In genomic region chr22:40009231-40009769, GRCh38 we compare ENCODE assay signal across 12 cellular contexts. TPM values are rescaled to one million over a fixed set of nuclear protein-coding genes. Genes with fewer than 3 reads are reported as not detected.
DNase-seq lines count a peak whose midpoint lies in the region; ATAC-seq and TF ChIP-seq lines count a peak whose summit lies in the region.
"Had no signal": no experiment of that assay in that cellular context is flagged by ENCODE, and none has a peak within 500 bp of the region (broad histone marks: within the 10 kb centered on the region; RNA-seq: fewer than 3 reads in every experiment).

No MANE protein-coding gene starts in this region.

- WGBS in iPS DF 6.9 (ENCODE audit: insufficient coverage, insufficient read length), result no CpG with 5 or more reads among the region's 12 CpGs

- TF ChIP-seq POLR2A in GM18505 (IDR thresholded peaks at IDR 0.05; ENCODE audit: borderline replicate concordance, extremely low read depth, insufficient read depth, insufficient read length), result no peak

- H3K4me1 ChIP-seq in iPS DF 6.9 (ENCODE audit: control insufficient read depth, insufficient read depth, low read length), result peaks cover 7% of the 10 kb centered on the region; the same call in 1 of the 2 replicates

- H3K27me3 ChIP-seq in iPS DF 6.9 (ENCODE audit: control insufficient read depth, insufficient read depth, low read length), result no peaks in the 10 kb centered on the region
- H3K27me3 ChIP-seq: BLaER1 had no signal

- H3K9me3 ChIP-seq in T-helper 17 cell (ENCODE audit: control insufficient read depth, low read length, poor library complexity, severe bottlenecking), result no peaks in the 10 kb centered on the region
- no peaks in the 10 kb centered on the region for H3K9me3 ChIP-seq in iPS DF 6.9 (ENCODE audit: control insufficient read depth, insufficient read depth, low read length)
- H3K9me3 ChIP-seq: BLaER1, suprapubic skin had no signal

- no peak for TF ChIP-seq CTCF in type B pancreatic cell (conservative IDR thresholded peaks at IDR 0.05)

- H3K27ac ChIP-seq in iPS DF 6.9 (ENCODE audit: low read length), result no peak overlapping the region
- H3K27ac ChIP-seq: BLaER1, suprapubic skin had no signal

- no peaks in the 10 kb centered on the region for H3K36me3 ChIP-seq in iPS DF 6.9 (ENCODE audit: control insufficient read depth, insufficient read depth, low read length)
- H3K36me3 ChIP-seq: BLaER1, suprapubic skin had no signal

- no peaks in the 10 kb centered on the region for H3K9me3 Mint-ChIP-seq in type B pancreatic cell
- H3K9me3 Mint-ChIP-seq: T-helper 2 cell treated with Interferon-gamma antibody and Interleukin-4, amounts not matched to agents 5 μg/mL and 100 μg/mL, for 36 hours had no signal

- intact Hi-C loops in Right ventricle myocardium inferior (cut with DNase I), result loop anchor here (5.0 kb wide), 1 partner anchor 77 kb away; no protein-coding TSS in a partner anchor
- intact Hi-C loops in left ventricle myocardium superior (cut with micrococcal nuclease), result no loop called here

- no peak for ATAC-seq in Right ventricle myocardium inferior
- ATAC-seq in left ventricle myocardium superior, result no peak
- no peak for ATAC-seq in T-helper 17 cell
- ATAC-seq in GM18505 (IDR thresholded peaks at IDR 0.05; ENCODE audit: unreplicated experiment), result no peak

- H3K27ac Mint-ChIP-seq in T-helper 17 cell (peak overlapping the region; percentile 34), type B pancreatic cell (peak overlapping the region; percentile 11)

- H3K4me3 ChIP-seq in iPS DF 6.9 (ENCODE audit: low read length), result no peak overlapping the region
- H3K4me3 ChIP-seq: BLaER1, suprapubic skin had no signal

- H3K4me3 Mint-ChIP-seq in T-helper 17 cell (peak overlapping the region; percentile 59), type B pancreatic cell (peak overlapping the region; percentile 59)

- peaks cover 11% of the 10 kb centered on the region for H3K4me1 Mint-ChIP-seq in T-helper 17 cell
- peaks cover 33% of the 10 kb centered on the region for H3K4me1 Mint-ChIP-seq in type B pancreatic cell (ENCODE audit: unreplicated experiment)

- peaks cover 4% of the 10 kb centered on the region for H3K36me3 Mint-ChIP-seq in T-helper 17 cell (ENCODE audit: low read depth)
- H3K36me3 Mint-ChIP-seq in type B pancreatic cell, result peaks cover 4% of the 10 kb centered on the region

- DNase-seq in Right ventricle myocardium inferior (ENCODE audit: missing footprints), result peak; percentile 57
- DNase-seq in left ventricle myocardium superior, result no peak
- DNase-seq in T-helper 17 cell, result no peak
- peak; percentile 43 for DNase-seq in iPS DF 6.9 (ENCODE audit: low read depth, low spot score)
- no peak for DNase-seq in type B pancreatic cell (ENCODE audit: extremely low spot score, unreplicated experiment)
- no peak for DNase-seq in superior temporal gyrus (ENCODE audit: extremely low spot score)
- DNase-seq in nucleus accumbens (lab: John Stamatoyannopoulos, UW), result no peak
- DNase-seq: NCI-H1436 treated with DMSO at 0.1 percent for 48 hours had no signal

- peaks cover 49% of the 10 kb centered on the region for H3K27me3 Mint-ChIP-seq in T-helper 17 cell
- peaks cover 32% of the 10 kb centered on the region for H3K27me3 Mint-ChIP-seq in type B pancreatic cell

RNA-seq across cellular contexts. Expression of gene FAM83F, which starts 14.5 kb away (rescaled TPM):
- total RNA-seq in Right ventricle myocardium inferior, result 6.1 TPM
- 5.2 TPM for total RNA-seq in left ventricle myocardium superior
- 1 to 10 TPM; 1.6 to 2.1 TPM for total RNA-seq in T-helper 17 cell
- 12.4 and 37.5 TPM in 2 replicates for total RNA-seq in type B pancreatic cell (ENCODE audit: low replicate concordance)

RNA-seq across cellular contexts. Expression of gene TMA7B, which starts 49.1 kb away (rescaled TPM):
- total RNA-seq in Right ventricle myocardium inferior (not detected), left ventricle myocardium superior (not detected), T-helper 17 cell (10 to 100 TPM in 1 of 2 donors, 1 to 10 TPM in 1; 7.2 to 22.5 TPM), type B pancreatic cell (ENCODE audit: low replicate concordance) (not detected in 2 replicates)

Comparison
In these comparisons a context has a peak if more than half of its experiments do, and no peak if none do; other contexts are left out.
1. DNase-seq: peak in Right ventricle myocardium inferior (single experiment) and iPS DF 6.9 (single experiment); none in left ventricle myocardium superior (single experiment), T-helper 17 cell (0 of 3), type B pancreatic cell (single experiment), superior temporal gyrus (single experiment) and nucleus accumbens (0 of 56).